ENCODE assay signal across 14 cellular contexts in genomic region chr7:22378199-22378961, GRCh38.
"Had no signal": no experiment of that assay in that cellular context is flagged by ENCODE, and none has a peak within 500 bp of the region (broad histone marks: within the 10 kb centered on the region; RNA-seq: fewer than 3 reads in every experiment).

No MANE protein-coding gene starts in this region.

- H3K27me3 ChIP-seq: adrenal gland, dorsolateral prefrontal cortex, gastroesophageal sphincter, neural progenitor cell, tibial nerve had no signal

- H3K4me1 ChIP-seq: adrenal gland, gastroesophageal sphincter, neural progenitor cell, tibial nerve had no signal

- DNase-seq: activated CD4-positive, alpha-beta T cell treated with anti-CD3 and anti-CD28 coated beads, Interleukin-2, amount 50 U/mL, for 48 hours; activated CD8-positive, alpha-beta memory T cell treated with anti-CD3 and anti-CD28 coated beads, Interleukin-2, amount 10 ng/mL, durations not matched to agents 7 days and 5 days; activated T-cell treated with anti-CD3 and anti-CD28 coated beads, Interleukin-2, amount 50 U/mL, for 1 hour; islet precursor cell; naive B cell; stimulated activated CD4-positive, alpha-beta T cell treated with anti-CD3 and anti-CD28 coated beads, Interleukin-2, amount 100 ng/mL, for 48 hours; stimulated activated naive B cell treated with anti-CD40 and anti-IgM and Interleukin-4, amounts not matched to agents 10 μg/mL and 1 μg/mL and 100 μg/mL, for 72 hours; T-helper 1 cell; T1000 had no signal

- H3K9ac ChIP-seq: neural progenitor cell had no signal

- ATAC-seq: activated CD8-positive, alpha-beta memory T cell treated with anti-CD3 and anti-CD28 coated beads, Interleukin-2, amount 10 ng/mL, durations not matched to agents 7 days and 5 days; gastroesophageal sphincter; stimulated activated naive B cell treated with anti-CD40 and anti-IgM and Interleukin-4, amounts not matched to agents 10 μg/mL and 1 μg/mL and 100 μg/mL, for 72 hours had no signal

- H3K36me3 ChIP-seq: adrenal gland, gastroesophageal sphincter, neural progenitor cell, tibial nerve had no signal

- H3K27ac ChIP-seq: gastroesophageal sphincter, neural progenitor cell, tibial nerve had no signal

- H3K9me3 ChIP-seq: adrenal gland, gastroesophageal sphincter, tibial nerve had no signal

- H3K4me2 ChIP-seq: neural progenitor cell had no signal

- H3K4me3 ChIP-seq: adrenal gland, dorsolateral prefrontal cortex, gastroesophageal sphincter, neural progenitor cell, tibial nerve had no signal
